In genomic region chr1:155304558-155305063, GRCh38 we compare ENCODE assay signal across 1 cellular context.
TF ChIP-seq lines count a peak whose summit lies in the region.

No MANE protein-coding gene starts in this region.

TF ChIP-seq in HepG2, 621 proteins besides CTCF, POLR2A, EP300 and RAD21 (continued from another document and continues in another):
- TF ChIP-seq ATF6 (CRISPR knock-in tag; conservative IDR thresholded peaks at IDR 0.05) (no peak), GABPB1 (CRISPR knock-in tag; IDR thresholded peaks at IDR 0.05) (no peak; the same call in 1 of the 2 replicates), ZNF576 (CRISPR knock-in tag; IDR thresholded peaks at IDR 0.05) (no peak), ZNF792 (CRISPR knock-in tag; IDR thresholded peaks at IDR 0.05) (no peak; the same call in 1 of the 2 replicates), ZSCAN22 (CRISPR knock-in tag; IDR thresholded peaks at IDR 0.05) (no peak), HMGXB4 (CRISPR knock-in tag; IDR thresholded peaks at IDR 0.05; ENCODE audit: borderline replicate concordance in 1 of 2, low read depth in 1 of 2) (no peak; a peak in 1 of 4 replicates), RNF2 (conservative IDR thresholded peaks at IDR 0.05; ENCODE audit: low read depth) (no peak), ZSCAN29 (CRISPR knock-in tag; conservative IDR thresholded peaks at IDR 0.05) (no peak), HOXA3 (CRISPR knock-in tag; IDR thresholded peaks at IDR 0.05) (no peak; the same call in 1 of the 2 replicates), MEIS2 (CRISPR knock-in tag; IDR thresholded peaks at IDR 0.05) (0 out of 2 replicates have a peak, but pooled peaks have one; percentile 64), IRF9 (CRISPR knock-in tag; IDR thresholded peaks at IDR 0.05; ENCODE audit: borderline replicate concordance) (0 out of 2 replicates have a peak, but pooled peaks have one; percentile 50), ZNF713 (CRISPR knock-in tag; IDR thresholded peaks at IDR 0.05) (no peak), MYPOP (CRISPR knock-in tag; IDR thresholded peaks at IDR 0.05) (no peak), CREM (IDR thresholded peaks at IDR 0.05) (no peak), CREM (CRISPR knock-in tag; IDR thresholded peaks at IDR 0.05) (no peak), ZNF652 (CRISPR knock-in tag; IDR thresholded peaks at IDR 0.05; ENCODE audit: borderline replicate concordance, low read depth) (no peak), ZBTB26 (CRISPR knock-in tag; IDR thresholded peaks at IDR 0.05; ENCODE audit: borderline replicate concordance) (no peak), PATZ1 (CRISPR knock-in tag; IDR thresholded peaks at IDR 0.05) (0 out of 2 replicates have a peak, but pooled peaks have one; percentile 18), ZNF737 (CRISPR knock-in tag; IDR thresholded peaks at IDR 0.05; ENCODE audit: borderline replicate concordance) (no peak), NFE2L2 (IDR thresholded peaks at IDR 0.05; ENCODE audit: low read length) (no peak), RFXAP (CRISPR knock-in tag; IDR thresholded peaks at IDR 0.05; ENCODE audit: borderline replicate concordance) (no peak), SMAD3 (CRISPR knock-in tag; IDR thresholded peaks at IDR 0.05) (peak; percentile 36; the same call in 1 of the 2 replicates), SRSF4 (IDR thresholded peaks at IDR 0.05; ENCODE audit: low read depth, low read length, poor library complexity, severe bottlenecking) (no peak), MXD1 (CRISPR knock-in tag; IDR thresholded peaks at IDR 0.05) (peak; percentile 18; the same call in 1 of the 2 replicates), ZHX1 (CRISPR knock-in tag; IDR thresholded peaks at IDR 0.05; ENCODE audit: low read depth) (no peak), ZBTB40 (IDR thresholded peaks at IDR 0.05) (no peak), ZBTB40 (CRISPR knock-in tag; IDR thresholded peaks at IDR 0.05) (no peak), HNRNPL (IDR thresholded peaks at IDR 0.05; ENCODE audit: low read depth, low read length) (no peak), CC2D1A (CRISPR knock-in tag; IDR thresholded peaks at IDR 0.05) (no peak), FIP1L1 (IDR thresholded peaks at IDR 0.05; ENCODE audit: borderline replicate concordance, insufficient read depth, low read depth, low read length) (no peak), AHR (CRISPR knock-in tag; IDR thresholded peaks at IDR 0.05) (no peak; the same call in 1 of the 2 replicates), PITX1 (CRISPR knock-in tag; IDR thresholded peaks at IDR 0.05) (peak; percentile 14; the same call in 1 of the 2 replicates), ATF3 (CRISPR knock-in tag; IDR thresholded peaks at IDR 0.05) (no peak), FLYWCH1 (CRISPR knock-in tag; IDR thresholded peaks at IDR 0.05) (no peak), POLR2AphosphoS5 (IDR thresholded peaks at IDR 0.05; ENCODE audit: low read depth, low read length) (peak; percentile 85), EHMT2 (IDR thresholded peaks at IDR 0.05; ENCODE audit: borderline replicate concordance, low read depth, low read length) (no peak)
